Comparison of ENCODE assay signal across 9 cellular contexts in genomic region chr12:121209221-121209620, GRCh38. TPM values are rescaled to one million over a fixed set of nuclear protein-coding genes. Genes with fewer than 3 reads are reported as not detected.
DNase-seq lines count a peak whose midpoint lies in the region; ATAC-seq and TF ChIP-seq lines count a peak whose summit lies in the region.
"Had no signal": no experiment of that assay in that cellular context is flagged by ENCODE, and none has a peak within 500 bp of the region (broad histone marks: within the 10 kb centered on the region; RNA-seq: fewer than 3 reads in every experiment).

No MANE protein-coding gene starts in this region.

- H3K27me3 ChIP-seq in A673 (replicated peaks; ENCODE audit: insufficient read depth, low read depth, low read length, poor library complexity) (no peaks in the 10 kb centered on the region), HAP-1 (ENCODE audit: low read depth) (no peaks in the 10 kb centered on the region), ascending aorta (no peaks in the 10 kb centered on the region)
- H3K27me3 ChIP-seq: cardiac muscle cell had no signal

- CTCF ChIA-PET in A673 (lab: Charles Lee), result no interaction called here

- in situ Hi-C loops in HAP-1 (cut with MboI; ENCODE audit: low sequenced_read_pairs), result no loop called here

- TF ChIP-seq CTCF in A673 (conservative IDR thresholded peaks at IDR 0.05; ENCODE audit: low read depth, low read length), result no peak
- no peak for TF ChIP-seq CTCF in ascending aorta (IDR thresholded peaks at IDR 0.05)
- no peak for TF ChIP-seq CTCF in nephron progenitor cell (IDR thresholded peaks at IDR 0.05)

- POLR2A ChIA-PET in A673 (lab: Charles Lee; ENCODE audit: low non-redundant PET), result no interaction called here

- peaks cover 13% of the 10 kb centered on the region for H3K27me3 Mint-ChIP-seq in nephron progenitor cell (ENCODE audit: low read depth, poor library complexity)

- ATAC-seq in GM21447 (IDR thresholded peaks at IDR 0.05; ENCODE audit: unreplicated experiment) (no peak), left colon (no peak)

- no peak overlapping the region for H3K27ac Mint-ChIP-seq in nephron progenitor cell

- H3K4me3 ChIP-seq in A673 (ENCODE audit: low read depth, low read length, poor library complexity, severe bottlenecking) (peak overlapping the region; percentile 72), HAP-1 (peak overlapping the region; percentile 48; the same call in 1 of the 2 replicates), ascending aorta (peak overlapping the region in 1 of 2 donors; percentile 95)

- H3K36me3 Mint-ChIP-seq in nephron progenitor cell (ENCODE audit: low read depth), result peaks cover 2% of the 10 kb centered on the region

- peak overlapping the region; percentile 70 for H3K4me3 Mint-ChIP-seq in nephron progenitor cell

- H3K4me1 ChIP-seq in A673 (ENCODE audit: insufficient read depth, low read length, poor library complexity, severe bottlenecking) (no peaks in the 10 kb centered on the region), HAP-1 (peaks cover 4% of the 10 kb centered on the region; the same call in 1 of the 2 replicates), ascending aorta (peaks cover 0 to 3% of the 10 kb centered on the region in 2 donors)

- H3K27ac ChIP-seq in A673 (ENCODE audit: low read depth, low read length, poor library complexity, severe bottlenecking), result no peak overlapping the region
- peak overlapping the region; percentile 82 to 88 for H3K27ac ChIP-seq in ascending aorta

- no TSS peak for BruUV-seq in A673 (replicated peaks; lab: Mats Ljungman, UMichigan)

- H3K36me3 ChIP-seq in A673 (ENCODE audit: insufficient read depth, low read length, poor library complexity, severe bottlenecking) (no peaks in the 10 kb centered on the region), HAP-1 (replicated peaks) (no peaks in the 10 kb centered on the region), ascending aorta (no peaks in the 10 kb centered on the region)
- H3K36me3 ChIP-seq: cardiac muscle cell had no signal

- intact Hi-C loops in A673 (cut with micrococcal nuclease; ENCODE audit: unreplicated experiment) (no loop called here), ascending aorta (cut with DNase I) (no loop called here), left colon (cut with DNase I, micrococcal nuclease) (no loop called here)

- H3K4me1 Mint-ChIP-seq in nephron progenitor cell, result peaks cover 8% of the 10 kb centered on the region

- H3K9me3 Mint-ChIP-seq in nephron progenitor cell, result no peaks in the 10 kb centered on the region

- H3K9me3 ChIP-seq in A673 (ENCODE audit: low read depth, low read length, poor library complexity, severe bottlenecking) (no peaks in the 10 kb centered on the region), HAP-1 (no peaks in the 10 kb centered on the region), ascending aorta (no peaks in the 10 kb centered on the region)

- DNase-seq in A673 (ENCODE audit: low spot score) (no peak), HAP-1 (ENCODE audit: low spot score in 2 of 2) (no peak), ascending aorta (ENCODE audit: low spot score in 2 of 2) (no peak), nephron progenitor cell (no peak), inferior parietal cortex (ENCODE audit: extremely low spot score) (no peak), left colon (no peak), NCI-H2196 treated with DMSO at 0.1 percent for 48 hours (lab: John Stamatoyannopoulos, UW; ENCODE audit: unreplicated experiment) (no peak)

RNA-seq across cellular contexts. Expression of gene P2RX4, which starts 0.7 kb away (rescaled TPM):
- total RNA-seq in A673 (2021) (7.6 and 9.9 TPM in 2 replicates), ascending aorta (4.3 TPM), left colon (100 to 1,000 TPM; 131 to 146 TPM)

Comparison
In these comparisons a context has a peak if more than half of its experiments do, and no peak if none do; other contexts are left out.
1. RNA of gene P2RX4, which starts 0.7 kb away (total RNA-seq): 131 to 146 TPM in left colon; 7.6 to 9.9 TPM in A673 and 4.3 TPM in ascending aorta (single experiment); every median in the first group is over 10 times any median in the second.